Comparison of ENCODE assay signal across 9 cellular contexts in the genomic region with DNA sequence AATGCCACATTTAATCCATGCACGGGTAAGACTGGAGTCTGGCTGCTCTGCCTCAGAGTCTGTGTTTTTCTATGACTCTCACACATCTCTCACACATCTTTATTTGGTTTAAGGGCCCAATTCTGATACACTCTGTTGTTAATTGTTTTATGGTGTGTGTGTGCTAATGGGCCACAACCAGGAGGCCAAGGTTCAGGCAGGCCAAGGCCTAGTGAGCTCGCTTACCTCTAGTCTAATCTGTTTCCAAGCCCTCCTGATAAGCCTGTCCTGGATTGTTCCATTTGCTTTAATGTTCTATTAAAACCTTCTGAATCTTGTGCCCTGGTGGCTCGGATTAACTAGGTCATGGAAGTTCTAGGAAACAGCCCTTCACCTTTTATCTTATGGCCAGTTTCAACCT.
"Had no signal": no experiment of that assay in that cellular context is flagged by ENCODE, and none has a peak within 500 bp of the region (broad histone marks: within the 10 kb centered on the region; RNA-seq: fewer than 3 reads in every experiment).

No MANE protein-coding gene starts in this region.

- H3K27ac Mint-ChIP-seq: GM23338 had no signal

- ATAC-seq: GM23338, HepG2, K562 had no signal

- H3K4me1 Mint-ChIP-seq: H9 had no signal

- H3K9me3 Mint-ChIP-seq: H9 had no signal

- FAIRE-seq: H1, H54, HepG2, K562 had no signal

- H3K27ac ChIP-seq: HL-60 had no signal

- DNase-seq: H9, HCEC 1CT, IMR-90 had no signal

- H3K4me3 Mint-ChIP-seq: GM23338, H9 had no signal

- H3K4me3 ChIP-seq: GM23338, K562 had no signal
